ENCODE assay signal across 16 cellular contexts in the genomic region with DNA sequence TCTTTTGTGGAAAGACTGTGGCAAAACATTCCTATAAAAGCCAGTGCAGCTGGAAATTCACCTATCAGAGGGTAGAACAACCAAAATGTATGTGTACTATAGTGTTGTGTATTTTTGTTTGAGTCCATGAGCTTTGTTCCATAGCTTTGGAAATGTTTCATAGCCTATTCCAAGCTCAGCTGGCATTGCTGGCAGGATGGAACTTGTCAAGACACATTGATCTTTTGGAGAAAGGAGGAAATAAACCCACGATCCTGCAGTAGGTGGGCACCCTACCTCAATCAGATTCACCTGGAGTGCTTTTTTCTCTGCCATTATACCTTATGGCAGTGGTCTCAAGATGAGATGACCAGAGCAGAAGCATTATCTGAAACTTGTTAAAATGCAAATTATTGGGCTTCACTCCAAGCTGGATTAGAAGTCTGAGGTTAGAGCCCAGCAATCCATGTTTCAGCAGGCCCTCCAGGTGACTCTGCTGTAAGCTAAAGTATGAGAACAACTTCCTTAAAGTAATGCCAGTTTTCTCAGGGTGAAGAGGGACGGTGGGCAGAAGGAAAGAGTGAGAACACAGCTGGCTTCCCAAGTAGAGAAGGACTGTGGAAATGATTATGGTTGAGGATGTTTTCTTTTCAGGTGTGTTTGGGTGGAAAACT. TPM values are rescaled to one million over a fixed set of nuclear protein-coding genes. Genes with fewer than 3 reads are reported as not detected.
DNase-seq lines count a peak whose midpoint lies in the region; ATAC-seq and TF ChIP-seq lines count a peak whose summit lies in the region.
"Had no signal": no experiment of that assay in that cellular context is flagged by ENCODE, and none has a peak within 500 bp of the region (broad histone marks: within the 10 kb centered on the region; RNA-seq: fewer than 3 reads in every experiment).

No MANE protein-coding gene starts in this region.

- H3K9ac ChIP-seq in endodermal cell (ENCODE audit: extremely low read depth, low read length, poor library complexity, severe bottlenecking) = no peak overlapping the region
- no peak overlapping the region for H3K9ac ChIP-seq in mesendoderm (ENCODE audit: low read length)

- no peak overlapping the region for H4K8ac ChIP-seq in mesendoderm (ENCODE audit: low read depth, low read length)

- no peaks in the 10 kb centered on the region for H4K20me1 ChIP-seq in GM23338 (replicated peaks; ENCODE audit: insufficient read depth)

- peaks cover 6% of the 10 kb centered on the region for H3K27me3 ChIP-seq in endodermal cell (ENCODE audit: control insufficient read depth, insufficient read depth, low read length, poor library complexity, severe bottlenecking)
- no peaks in the 10 kb centered on the region for H3K27me3 ChIP-seq in mesendoderm (ENCODE audit: insufficient read depth, low read length, poor library complexity)
- H3K27me3 ChIP-seq in upper lobe of right lung = no peaks in the 10 kb centered on the region
- H3K27me3 ChIP-seq in WERI-Rb-1 (ENCODE audit: insufficient read depth, low read depth, severe bottlenecking) = no peaks in the 10 kb centered on the region
- no peaks in the 10 kb centered on the region for H3K27me3 ChIP-seq in GM23338 (ENCODE audit: insufficient read depth)

- H3K79me2 ChIP-seq in mesendoderm (ENCODE audit: control insufficient read depth, insufficient read depth, low read length) (no peaks in the 10 kb centered on the region), GM23338 (replicated peaks; ENCODE audit: insufficient read depth) (no peaks in the 10 kb centered on the region)

- TF ChIP-seq CTCF in endodermal cell (conservative IDR thresholded peaks at IDR 0.05) (no peak), upper lobe of right lung (IDR thresholded peaks at IDR 0.05) (no peak), WERI-Rb-1 (IDR thresholded peaks at IDR 0.05; ENCODE audit: low read depth, low read length) (no peak), GM23338 (conservative IDR thresholded peaks at IDR 0.05; ENCODE audit: low read depth in 2 of 2) (no peak)

- H3K4me3 ChIP-seq in endodermal cell (ENCODE audit: low read length) (no peak overlapping the region), mesendoderm (ENCODE audit: low read length) (no peak overlapping the region), upper lobe of right lung (no peak overlapping the region), WERI-Rb-1 (ENCODE audit: low read depth, low read length) (no peak overlapping the region), GM23338 (no peak overlapping the region)
- H3K4me3 ChIP-seq: A549 had no signal

- H3K18ac ChIP-seq in mesendoderm (ENCODE audit: low read length) = no peak overlapping the region

- H4K5ac ChIP-seq in mesendoderm (ENCODE audit: low read length) = no peak overlapping the region

- no peaks in the 10 kb centered on the region for H3K36me3 ChIP-seq in endodermal cell (ENCODE audit: control insufficient read depth, insufficient read depth, low read length)
- H3K36me3 ChIP-seq in mesendoderm (ENCODE audit: control insufficient read depth, insufficient read depth, low read length) = no peaks in the 10 kb centered on the region
- H3K36me3 ChIP-seq in upper lobe of right lung = no peaks in the 10 kb centered on the region
- no peaks in the 10 kb centered on the region for H3K36me3 ChIP-seq in WERI-Rb-1
- H3K36me3 ChIP-seq in GM23338 (ENCODE audit: insufficient read depth) = no peaks in the 10 kb centered on the region
- H3K36me3 ChIP-seq: BE2C had no signal

- no peaks in the 10 kb centered on the region for H3K27me3 Mint-ChIP-seq in endodermal cell (ENCODE audit: insufficient read depth)
- peaks cover 6% of the 10 kb centered on the region for H3K27me3 Mint-ChIP-seq in activated naive CD8-positive, alpha-beta T cell treated with anti-CD3 and anti-CD28 coated beads for 36 hours
- H3K27me3 Mint-ChIP-seq in GM23338 (ENCODE audit: insufficient read depth, low read depth, poor library complexity) = no peaks in the 10 kb centered on the region
- H3K27me3 Mint-ChIP-seq: CD4-positive, alpha-beta memory T cell had no signal

- H2BK15ac ChIP-seq in mesendoderm (replicated peaks; ENCODE audit: low read depth) = peak overlapping the region; percentile 64

- no peak for DNase-seq in endodermal cell
- DNase-seq in mesendoderm = no peak
- DNase-seq in upper lobe of right lung = no peak
- DNase-seq in WERI-Rb-1 = no peak
- DNase-seq in activated naive CD8-positive, alpha-beta T cell treated with anti-CD3 and anti-CD28 coated beads for 36 hours = no peak
- DNase-seq in GM23338 (ENCODE audit: low spot score) = no peak
- DNase-seq: BE2C; CD4-positive, alpha-beta memory T cell; DMS79 treated with DMSO at 0.1 percent for 48 hours; EL; HCEC 1CT; HFFc6 had no signal

- H3K9me2 ChIP-seq in GM23338 (ENCODE audit: insufficient read depth) = peaks cover 7% of the 10 kb centered on the region; the same call in 1 of the 2 replicates

- H3K4me1 Mint-ChIP-seq in endodermal cell = peaks cover 12% of the 10 kb centered on the region
- no peaks in the 10 kb centered on the region for H3K4me1 Mint-ChIP-seq in activated naive CD8-positive, alpha-beta T cell treated with anti-CD3 and anti-CD28 coated beads for 36 hours
- peaks cover 10% of the 10 kb centered on the region; the same call in 2 of the 3 replicates for H3K4me1 Mint-ChIP-seq in GM23338

- H3K27ac ChIP-seq in endodermal cell (ENCODE audit: low read depth, low read length) (no peak overlapping the region), mesendoderm (ENCODE audit: low read depth, low read length) (no peak overlapping the region), upper lobe of right lung (no peak overlapping the region), WERI-Rb-1 (no peak overlapping the region), GM23338 (ENCODE audit: low read depth) (no peak overlapping the region)
- H3K27ac ChIP-seq: A549, C4-2B, HL-60 had no signal

- no peak overlapping the region for H2BK120ac ChIP-seq in mesendoderm (ENCODE audit: low read depth, low read length)

- peaks cover 11% of the 10 kb centered on the region for H3K9me3 ChIP-seq in endodermal cell (ENCODE audit: control insufficient read depth, low read length)
- H3K9me3 ChIP-seq in upper lobe of right lung = no peaks in the 10 kb centered on the region
- no peaks in the 10 kb centered on the region for H3K9me3 ChIP-seq in WERI-Rb-1 (ENCODE audit: severe bottlenecking)
- H3K9me3 ChIP-seq: A549, BE2C had no signal

- no peak overlapping the region for H3K4ac ChIP-seq in mesendoderm (ENCODE audit: low read depth, low read length)

- intact Hi-C loops in upper lobe of right lung (cut with DNase I) = no loop called here

- no peak overlapping the region for H2AK5ac ChIP-seq in mesendoderm (ENCODE audit: low read length)

- H3K27ac Mint-ChIP-seq in endodermal cell (peak overlapping the region; percentile 17), GM23338 (no peak overlapping the region)
- H3K27ac Mint-ChIP-seq in activated naive CD8-positive, alpha-beta T cell treated with anti-CD3 and anti-CD28 coated beads for 36 hours = no peak overlapping the region
- H3K27ac Mint-ChIP-seq: CD4-positive, alpha-beta memory T cell; HFFc6 had no signal

- ATAC-seq in esophagus mucosa (peak; percentile 80), upper lobe of right lung (peak; percentile 36), GM23338 (no peak)
- ATAC-seq: A549 had no signal

- H3K9me3 Mint-ChIP-seq in endodermal cell (no peaks in the 10 kb centered on the region), GM23338 (no peaks in the 10 kb centered on the region)
- no peaks in the 10 kb centered on the region for H3K9me3 Mint-ChIP-seq in activated naive CD8-positive, alpha-beta T cell treated with anti-CD3 and anti-CD28 coated beads for 36 hours
- H3K9me3 Mint-ChIP-seq: HFFc6 had no signal

- H3K36me3 Mint-ChIP-seq in endodermal cell (ENCODE audit: low read depth) (no peaks in the 10 kb centered on the region), GM23338 (ENCODE audit: low read depth) (no peaks in the 10 kb centered on the region)
- H3K36me3 Mint-ChIP-seq in activated naive CD8-positive, alpha-beta T cell treated with anti-CD3 and anti-CD28 coated beads for 36 hours = no peaks in the 10 kb centered on the region

- 66 to 79% methylated on average over 2 of the region's 2 CpGs for WGBS in endodermal cell (ENCODE audit: insufficient coverage in 1 of 2, insufficient read length in 1 of 2), 2 experiments
- no CpG with 5 or more reads among the region's 2 CpGs for WGBS in mesendoderm (ENCODE audit: extremely low coverage, insufficient coverage, low lambda C conversion rate)

- H3K4me2 ChIP-seq in mesendoderm (ENCODE audit: low read length) = no peak overlapping the region
- no peak overlapping the region for H3K4me2 ChIP-seq in GM23338
- H3K4me2 ChIP-seq: A549 had no signal

- H2BK5ac ChIP-seq in mesendoderm (ENCODE audit: low read length) = peak overlapping the region; percentile 40

- peak overlapping the region; percentile 5 for H3K56ac ChIP-seq in mesendoderm (ENCODE audit: low read length)

- no peaks in the 10 kb centered on the region for H3F3A ChIP-seq in GM23338 (replicated peaks; ENCODE audit: low read depth)

- H3K79me1 ChIP-seq in mesendoderm (ENCODE audit: low read length) = no peaks in the 10 kb centered on the region

- H3K4me1 ChIP-seq in endodermal cell (ENCODE audit: control insufficient read depth, insufficient read depth, low read length) = no peaks in the 10 kb centered on the region
- peaks cover 4% of the 10 kb centered on the region for H3K4me1 ChIP-seq in mesendoderm (ENCODE audit: control insufficient read depth, low read depth, low read length)
- no peaks in the 10 kb centered on the region for H3K4me1 ChIP-seq in upper lobe of right lung
- peaks cover 3% of the 10 kb centered on the region; the same call in 1 of the 2 replicates for H3K4me1 ChIP-seq in GM23338 (ENCODE audit: insufficient read depth)
- H3K4me1 ChIP-seq: A549, BE2C had no signal

- H2AFZ ChIP-seq in GM23338 = no peak overlapping the region; the same call in 1 of the 2 replicates

- no peak overlapping the region for H3K4me3 Mint-ChIP-seq in endodermal cell
- H3K4me3 Mint-ChIP-seq in activated naive CD8-positive, alpha-beta T cell treated with anti-CD3 and anti-CD28 coated beads for 36 hours = no peak overlapping the region
- H3K4me3 Mint-ChIP-seq in GM23338 = no peak overlapping the region
- H3K4me3 Mint-ChIP-seq: CD4-positive, alpha-beta memory T cell; HFFc6 had no signal

- no peak overlapping the region for H3K23ac ChIP-seq in mesendoderm (ENCODE audit: low read length)

RNA-seq across cellular contexts. Expression of gene CDK1, which starts 30.3 kb away (rescaled TPM):
- total RNA-seq in endodermal cell (100 to 1,000 TPM in 1 of 2 donors, 10 to 100 TPM in 1; 78.3 to 145 TPM), esophagus mucosa (25.2 TPM), upper lobe of right lung (3.4 TPM)
- 182 TPM for polyA plus RNA-seq in endodermal cell (2013, experiment 1 of 2)
- polyA plus RNA-seq in endodermal cell (2013, experiment 2 of 2) = 182 TPM
- 80.6 TPM for polyA plus RNA-seq in mesendoderm (2013, experiment 1 of 2)
- polyA plus RNA-seq in mesendoderm (2013, experiment 2 of 2) = 81.4 TPM
- 10 to 100 TPM; 96.6 to 99.7 TPM for total RNA-seq in activated naive CD8-positive, alpha-beta T cell treated with anti-CD3 and anti-CD28 coated beads for 36 hours
- total RNA-seq in GM23338 (2014; rRNA removed; shearing (Covaris generic)) = 166 and 168 TPM in 2 replicates
- 148 and 165 TPM in 2 replicates for polyA plus RNA-seq in GM23338 (2016; fragmentation: Nextera tagmentation; extraction: Ambion mirVana)
